In genomic region chr11:61775606-61776554, GRCh38 we compare ENCODE assay signal across 1 cellular context.
TF ChIP-seq lines count a peak whose summit lies in the region.

No MANE protein-coding gene starts in this region.

TF ChIP-seq in HepG2, 621 proteins besides CTCF, POLR2A, EP300 and RAD21 (continued from another document):
- TF ChIP-seq ZNF609 (CRISPR knock-in tag; IDR thresholded peaks at IDR 0.05; ENCODE audit: borderline replicate concordance) (no peak), EHMT2 (IDR thresholded peaks at IDR 0.05; ENCODE audit: borderline replicate concordance, low read depth, low read length) (no peak), ZFX (CRISPR knock-in tag; IDR thresholded peaks at IDR 0.05; ENCODE audit: low read depth) (no peak)
